In the genomic region with DNA sequence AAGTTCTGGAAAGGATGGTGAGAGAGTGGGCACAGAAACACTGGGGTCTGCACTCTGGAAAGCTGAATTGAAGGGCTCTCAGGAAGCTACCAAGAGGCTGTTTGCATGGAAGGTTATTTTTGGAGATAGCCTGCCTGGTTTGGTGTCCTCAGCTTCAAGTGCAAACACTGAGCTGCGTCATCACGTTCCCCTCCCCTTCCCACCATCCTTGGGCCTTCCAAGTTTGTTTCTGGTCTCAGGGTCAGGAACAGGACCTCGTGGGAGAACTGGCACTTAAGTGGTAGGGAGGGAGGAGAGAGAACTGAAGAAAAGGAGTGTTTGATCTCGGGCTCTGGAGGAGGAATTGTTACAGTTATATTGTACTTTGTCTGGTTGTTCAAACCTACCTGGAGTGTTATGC, we compare ENCODE assay signal across 10 cellular contexts. TPM values are rescaled to one million over a fixed set of nuclear protein-coding genes. Genes with fewer than 3 reads are reported as not detected.
DNase-seq lines count a peak whose midpoint lies in the region; ATAC-seq and TF ChIP-seq lines count a peak whose summit lies in the region.
"Had no signal": no experiment of that assay in that cellular context is flagged by ENCODE, and none has a peak within 500 bp of the region (broad histone marks: within the 10 kb centered on the region; RNA-seq: fewer than 3 reads in every experiment).

No MANE protein-coding gene starts in this region.

- peak overlapping the region; percentile 89 for H3K56ac ChIP-seq in H9 (ENCODE audit: insufficient read length, low read depth, low read length)

- peak overlapping the region; percentile 41 for H3K4me3 ChIP-seq in coronary artery
- H3K4me3 ChIP-seq in iPS-20b (ENCODE audit: low read length) = peak overlapping the region; percentile 17; the same call in 1 of the 2 replicates
- no peak overlapping the region for H3K4me3 ChIP-seq in gastrocnemius medialis
- no peak overlapping the region for H3K4me3 ChIP-seq in lower leg skin (ENCODE audit: low read depth, poor library complexity, severe bottlenecking)
- H3K4me3 ChIP-seq: transverse colon had no signal

- peaks cover 46% of the 10 kb centered on the region for H3K36me3 ChIP-seq in iPS-20b (ENCODE audit: insufficient read depth, low read depth, low read length)
- no peaks in the 10 kb centered on the region for H3K36me3 ChIP-seq in gastrocnemius medialis
- H3K36me3 ChIP-seq: transverse colon had no signal

- no peak overlapping the region for H3K4ac ChIP-seq in H9 (ENCODE audit: low read depth, low read length)

- H3K9ac ChIP-seq in H9 (ENCODE audit: extremely low read depth, insufficient read length, low read length) = no peak overlapping the region
- no peak overlapping the region for H3K9ac ChIP-seq in iPS-20b (ENCODE audit: low read depth, low read length)

- H4K20me1 ChIP-seq in H9 (ENCODE audit: control insufficient read depth, insufficient read depth, insufficient read length) = no peaks in the 10 kb centered on the region

- DNase-seq in H9 (no peak), coronary artery (ENCODE audit: low spot score) (peak; percentile 93), gastrocnemius medialis (no peak), NCI-H187 treated with DMSO at 0.1 percent for 48 hours (lab: John Stamatoyannopoulos, UW) (no peak), lower leg skin (ENCODE audit: low spot score in 2 of 2) (no peak), NOMO-1 (lab: John Stamatoyannopoulos, UW; ENCODE audit: unreplicated experiment in 2 of 2) (no peak), KG1 (lab: John Stamatoyannopoulos, UW) (no peak)
- DNase-seq: MM.1S, transverse colon had no signal

- H3K27ac Mint-ChIP-seq in H9 = peak overlapping the region; percentile 4 to 72 (median 69); a peak in 6 of 7 replicates

- peaks cover 11% of the 10 kb centered on the region; the same call in 1 of the 2 replicates for H3K79me2 ChIP-seq in H9 (ENCODE audit: insufficient read depth, low read length)

- H3T11ph ChIP-seq in H9 (ENCODE audit: low read length) = no peak overlapping the region

- H3K14ac ChIP-seq in H9 (ENCODE audit: insufficient read depth, low read length) = peak overlapping the region; percentile 25; the same call in 1 of the 2 replicates

- no peaks in the 10 kb centered on the region for H3K9me3 ChIP-seq in H9 (ENCODE audit: control insufficient read depth, low read depth, low read length)
- H3K9me3 ChIP-seq in iPS-20b (ENCODE audit: insufficient read depth, low read depth, low read length) = no peaks in the 10 kb centered on the region
- no peaks in the 10 kb centered on the region for H3K9me3 ChIP-seq in gastrocnemius medialis
- H3K9me3 ChIP-seq: transverse colon had no signal

- H2BK15ac ChIP-seq in H9 (ENCODE audit: low read depth, low read length) = no peak overlapping the region

- H3K18ac ChIP-seq in H9 (ENCODE audit: insufficient read length, low read depth, low read length) = no peak overlapping the region

- TF ChIP-seq CTCF in H9 (conservative IDR thresholded peaks at IDR 0.05) (no peak), coronary artery (IDR thresholded peaks at IDR 0.05) (no peak), gastrocnemius medialis (IDR thresholded peaks at IDR 0.05 in 4 of 5, conservative IDR thresholded peaks at IDR 0.05 in 1 of 5) (no peak), lower leg skin (IDR thresholded peaks at IDR 0.05) (no peak)

- intact Hi-C loops in gastrocnemius medialis (cut with DNase I; ENCODE audit: low total_unique reads) (no loop called here), lower leg skin (cut with DNase I; ENCODE audit: low total_unique reads) (no loop called here)

- H3K27me3 ChIP-seq in H9 (ENCODE audit: insufficient read depth, low read length) (no peaks in the 10 kb centered on the region; the same call in 1 of the 2 replicates), iPS-20b (ENCODE audit: insufficient read depth, low read length) (no peaks in the 10 kb centered on the region), gastrocnemius medialis (no peaks in the 10 kb centered on the region)
- H3K27me3 ChIP-seq: transverse colon had no signal

- no peak overlapping the region for H2BK5ac ChIP-seq in H9 (ENCODE audit: insufficient read length, low read length)

- WGBS in H9 (ENCODE audit: extremely low coverage, insufficient read length, low lambda C conversion rate) = no CpG with 5 or more reads among the region's 4 CpGs
- 55 to 73% methylated on average over 4 of the region's 4 CpGs for WGBS in lower leg skin, 2 donors

- H3K27ac ChIP-seq in H9 (ENCODE audit: insufficient read length, low read depth, low read length) (no peak overlapping the region), coronary artery (peak overlapping the region; percentile 75 to 82), iPS-20b (ENCODE audit: low read length) (peak overlapping the region; percentile 11), gastrocnemius medialis (peak overlapping the region; percentile 55 to 73 (median 66))
- H3K27ac ChIP-seq: transverse colon had no signal

- H2BK12ac ChIP-seq in H9 (ENCODE audit: insufficient read length, low read depth, low read length) = no peak overlapping the region

- peak overlapping the region; percentile 29 for H3K23ac ChIP-seq in H9 (ENCODE audit: insufficient read length, low read depth, low read length)

- H2AFZ ChIP-seq in H9 (ENCODE audit: low read length) = no peak overlapping the region

- H4K91ac ChIP-seq in H9 (ENCODE audit: insufficient read length, low read depth, low read length) = no peak overlapping the region

- H3K27me3 Mint-ChIP-seq in H9 (ENCODE audit: low read depth) = no peaks in the 10 kb centered on the region

- no peaks in the 10 kb centered on the region for H3K23me2 ChIP-seq in H9 (ENCODE audit: insufficient read length, low read depth, low read length, poor library complexity, severe bottlenecking)

- no peak overlapping the region for H3K4me3 Mint-ChIP-seq in H9

- no peak overlapping the region for H2AK5ac ChIP-seq in H9 (ENCODE audit: insufficient read length, low read length)

- H3K36me3 Mint-ChIP-seq in H9 (ENCODE audit: insufficient read depth in 1 of 3, low read depth in 3 of 3) = peaks cover 30 to 52% (median 43%) of the 10 kb centered on the region in 3 experiments

- no peaks in the 10 kb centered on the region for H3K9me3 Mint-ChIP-seq in H9

- TF ChIP-seq POLR2A in gastrocnemius medialis (IDR thresholded peaks at IDR 0.05) = no peak
- no peak for TF ChIP-seq POLR2A in lower leg skin (IDR thresholded peaks at IDR 0.05)

- ATAC-seq in gastrocnemius medialis = peak in 1 of 2 donors; percentile 47

- no peak overlapping the region for H4K8ac ChIP-seq in H9 (replicated peaks; ENCODE audit: insufficient read length, low read depth, low read length)

- H2BK20ac ChIP-seq in H9 (ENCODE audit: low read depth, low read length, poor library complexity, severe bottlenecking) = no peak overlapping the region

- H3K79me1 ChIP-seq in H9 (ENCODE audit: insufficient read depth, low read depth, low read length, poor library complexity, severe bottlenecking) = peaks cover 9% of the 10 kb centered on the region

- peaks cover 38 to 47% of the 10 kb centered on the region in 2 experiments for H3K4me1 Mint-ChIP-seq in H9

- H3K4me1 ChIP-seq in H9 (ENCODE audit: insufficient read depth, low read length) (peaks cover 8% of the 10 kb centered on the region), iPS-20b (ENCODE audit: insufficient read depth, low read length) (peaks cover 19% of the 10 kb centered on the region), gastrocnemius medialis (peaks cover 34 to 40% of the 10 kb centered on the region in 2 donors)
- H3K4me1 ChIP-seq: transverse colon had no signal

- H2BK120ac ChIP-seq in H9 (ENCODE audit: low read depth, low read length, poor library complexity, severe bottlenecking) = no peak overlapping the region

- in situ Hi-C loops in gastrocnemius medialis (cut with MboI; ENCODE audit: low sequenced_read_pairs in 4 of 4) = no loop called here

- H4K5ac ChIP-seq in H9 (ENCODE audit: insufficient read length, low read depth, low read length) = no peak overlapping the region

- no peak overlapping the region for H3K4me2 ChIP-seq in H9 (ENCODE audit: insufficient read depth, insufficient read length, low read length)

RNA-seq across cellular contexts. Expression of gene ST6GAL1, which starts 10.6 kb away (rescaled TPM):
- total RNA-seq in H9 (2021) = 139 and 141 TPM in 2 replicates
- total RNA-seq in gastrocnemius medialis = 10 to 100 TPM; 11.1 to 29.8 (median 18.6) TPM
- total RNA-seq in lower leg skin = 10 to 100 TPM; 12.8 to 44.5 (median 25.2) TPM

Comparison
In these comparisons a context has a peak if more than half of its experiments do, and no peak if none do; other contexts are left out.
1. H3K4me3 ChIP-seq: peak in coronary artery (single experiment) and iPS-20b (single experiment); none in gastrocnemius medialis (0 of 4) and lower leg skin (single experiment).